ENCODE assay signal across 8 cellular contexts in genomic region chr18:55588876-55589595, GRCh38. TPM values are rescaled to one million over a fixed set of nuclear protein-coding genes. Genes with fewer than 3 reads are reported as not detected.
DNase-seq lines count a peak whose midpoint lies in the region; ATAC-seq, FAIRE-seq and TF ChIP-seq lines count a peak whose summit lies in the region.

No MANE protein-coding gene starts in this region.

- peak overlapping the region; percentile 61; the same call in 1 of the 2 replicates for H4K5ac ChIP-seq in IMR-90 (ENCODE audit: low read depth, low read length)

- H3K9me1 ChIP-seq in IMR-90 (ENCODE audit: insufficient read depth, low read length), result no peaks in the 10 kb centered on the region

- no peaks in the 10 kb centered on the region for H3K9me3 ChIP-seq in CD4-positive, CD25-positive, alpha-beta regulatory T cell (ENCODE audit: control insufficient read depth in 2 of 2, low read length in 2 of 2)
- H3K9me3 ChIP-seq in IMR-90 (ENCODE audit: control insufficient read depth, insufficient read depth, low read length) (no peaks in the 10 kb centered on the region), adrenal gland (replicated peaks in 1 of 3) (no peaks in the 10 kb centered on the region), iPS-20b (ENCODE audit: insufficient read depth, low read depth, low read length) (no peaks in the 10 kb centered on the region)

- peak overlapping the region; percentile 26 for H3K14ac ChIP-seq in IMR-90 (replicated peaks; ENCODE audit: low read depth, low read length)

- ATAC-seq in CD4-positive, CD25-positive, alpha-beta regulatory T cell (ENCODE audit: low read depth in 2 of 2), result no peak
- ATAC-seq in IMR-90 (ENCODE audit: low read depth), result no peak
- ATAC-seq in stimulated activated naive B cell treated with anti-CD40 and anti-IgM and Interleukin-4, amounts not matched to agents 10 μg/mL and 1 μg/mL and 100 μg/mL, for 72 hours (replicated peaks), result no peak
- no peak for ATAC-seq in left lobe of liver
- ATAC-seq in HG02763 (IDR thresholded peaks at IDR 0.05; ENCODE audit: unreplicated experiment), result no peak

- peak overlapping the region; percentile 19; the same call in 1 of the 2 replicates for H3K4ac ChIP-seq in IMR-90 (ENCODE audit: low read depth, low read length)

- no peak for TF ChIP-seq CTCF in IMR-90 (conservative IDR thresholded peaks at IDR 0.05; ENCODE audit: low read depth, low read length)
- no peak for TF ChIP-seq CTCF in adrenal gland (IDR thresholded peaks at IDR 0.05)

- H4K91ac ChIP-seq in IMR-90 (ENCODE audit: insufficient read depth, low read depth, low read length), result peak overlapping the region; percentile 74; the same call in 1 of the 2 replicates

- dilution Hi-C loops in IMR-90 (cut with HindIII; ENCODE audit: low sequenced_read_pairs, unreplicated experiment), result no loop called here

- no peaks in the 10 kb centered on the region for H4K20me1 ChIP-seq in IMR-90 (ENCODE audit: insufficient read depth, low read length)

- no peaks in the 10 kb centered on the region for H3K36me3 Mint-ChIP-seq in CD4-positive, CD25-positive, alpha-beta regulatory T cell
- H3K36me3 Mint-ChIP-seq in stimulated activated naive B cell treated with anti-CD40 and anti-IgM and Interleukin-4, amounts not matched to agents 10 μg/mL and 1 μg/mL and 100 μg/mL, for 72 hours, result peaks cover 4% of the 10 kb centered on the region in 2 donors

- H3K4me3 ChIP-seq in CD4-positive, CD25-positive, alpha-beta regulatory T cell (ENCODE audit: low read depth, low read length), result peak overlapping the region; percentile 43
- peak overlapping the region; percentile 78 for H3K4me3 ChIP-seq in IMR-90 (ENCODE audit: insufficient read depth, low read depth, low read length)
- peak overlapping the region in 3 of 4 donors; percentile 13 to 85 (median 37) for H3K4me3 ChIP-seq in adrenal gland
- peak overlapping the region; percentile 100 for H3K4me3 ChIP-seq in iPS-20b (ENCODE audit: low read length)

- H3K4me1 Mint-ChIP-seq in CD4-positive, CD25-positive, alpha-beta regulatory T cell, result peaks cover 5 to 30% (median 9%) of the 10 kb centered on the region in 4 donors
- peaks cover 9 to 33% of the 10 kb centered on the region in 2 donors for H3K4me1 Mint-ChIP-seq in stimulated activated naive B cell treated with anti-CD40 and anti-IgM and Interleukin-4, amounts not matched to agents 10 μg/mL and 1 μg/mL and 100 μg/mL, for 72 hours

- peak overlapping the region; percentile 27; the same call in 1 of the 2 replicates for H2BK120ac ChIP-seq in IMR-90 (ENCODE audit: low read depth, low read length)

- peak in 1 of 3 donors; percentile 7 for DNase-seq in CD4-positive, CD25-positive, alpha-beta regulatory T cell
- peak; percentile 19 for DNase-seq in IMR-90
- no peak for DNase-seq in adrenal gland
- DNase-seq in stimulated activated naive B cell treated with anti-CD40 and anti-IgM and Interleukin-4, amounts not matched to agents 10 μg/mL and 1 μg/mL and 100 μg/mL, for 72 hours, result no peak
- DNase-seq in RCC 7860 (ENCODE audit: low spot score), result no peak
- DNase-seq in left lobe of liver (ENCODE audit: low spot score), result no peak

- H2BK20ac ChIP-seq in IMR-90 (ENCODE audit: low read depth, low read length), result peak overlapping the region; percentile 28; the same call in 1 of the 2 replicates

- peak overlapping the region in 3 of 4 donors; percentile 71 to 82 (median 78) for H3K4me3 Mint-ChIP-seq in CD4-positive, CD25-positive, alpha-beta regulatory T cell
- peak overlapping the region; percentile 82 to 90 for H3K4me3 Mint-ChIP-seq in stimulated activated naive B cell treated with anti-CD40 and anti-IgM and Interleukin-4, amounts not matched to agents 10 μg/mL and 1 μg/mL and 100 μg/mL, for 72 hours

- WGBS in IMR-90 (ENCODE audit: extremely low coverage in 2 of 2, insufficient read length in 1 of 2), 2 experiments, result no CpG with 5 or more reads among the region's 12 CpGs
- 2 to 4% (median 2%) methylated on average over 12 of the region's 12 CpGs for WGBS in adrenal gland, 4 donors

- no peak overlapping the region for H2AK5ac ChIP-seq in IMR-90 (ENCODE audit: low read depth, low read length)

- in situ Hi-C loops in IMR-90 (cut with MboI; ENCODE audit: low sequenced_read_pairs), result loop anchor here (5.0 to 10.0 kb wide), 2 partner anchors 172 to 354 kb away; no protein-coding TSS in a partner anchor

- H3K23ac ChIP-seq in IMR-90 (ENCODE audit: low read depth, low read length), result peak overlapping the region; percentile 65

- POLR2A ChIA-PET in IMR-90 (lab: Charles Lee; ENCODE audit: unreplicated experiment), result interaction anchor here (0.7 kb wide), 1 partner anchor 8 kb away, joined by 3 read pairs; no protein-coding TSS in a partner anchor

- peak overlapping the region; percentile 29; the same call in 1 of the 3 replicates for H2BK15ac ChIP-seq in IMR-90 (ENCODE audit: low read depth, low read length)

- no peak for FAIRE-seq in RCC 7860 (lab: Jason Lieb, UNC)

- H2AFZ ChIP-seq in IMR-90 (replicated peaks; ENCODE audit: low read length, poor library complexity), result no peak overlapping the region

- H3K36me3 ChIP-seq in CD4-positive, CD25-positive, alpha-beta regulatory T cell (ENCODE audit: control insufficient read depth, insufficient read depth, low read length), result no peaks in the 10 kb centered on the region
- H3K36me3 ChIP-seq in IMR-90 (ENCODE audit: control insufficient read depth, insufficient read depth, low read length), result no peaks in the 10 kb centered on the region
- H3K36me3 ChIP-seq in adrenal gland (replicated peaks in 1 of 2), result no peaks in the 10 kb centered on the region
- peaks cover 21% of the 10 kb centered on the region for H3K36me3 ChIP-seq in iPS-20b (ENCODE audit: insufficient read depth, low read depth, low read length)

- no TSS peak for BruUV-seq in IMR-90 (replicated peaks; lab: Mats Ljungman, UMichigan)

- intact Hi-C loops in IMR-90 (cut with micrococcal nuclease), result loop anchor here (1.0 to 10.0 kb wide), 11 partner anchors 87 to 987 kb away; no protein-coding TSS in a partner anchor
- intact Hi-C loops in adrenal gland (cut with DNase I), result loop anchor here in 1 of 2 donors (5.0 to 10.0 kb wide), 2 partner anchors 252 to 354 kb away; no protein-coding TSS in a partner anchor

- H2AK9ac ChIP-seq in IMR-90 (replicated peaks; ENCODE audit: low read depth, low read length, poor library complexity), result no peak overlapping the region

- H3K9me3 Mint-ChIP-seq in CD4-positive, CD25-positive, alpha-beta regulatory T cell, result peaks cover 0 to 7% (median under 1%) of the 10 kb centered on the region in 7 donors
- H3K9me3 Mint-ChIP-seq in stimulated activated naive B cell treated with anti-CD40 and anti-IgM and Interleukin-4, amounts not matched to agents 10 μg/mL and 1 μg/mL and 100 μg/mL, for 72 hours, result no peaks in the 10 kb centered on the region

- peak overlapping the region in 1 of 2 experiments; percentile 14; a peak in 3 of 4 replicates for H4K8ac ChIP-seq in IMR-90 (ENCODE audit: low read depth in 2 of 2, low read length in 2 of 2)

- H3K56ac ChIP-seq in IMR-90 (ENCODE audit: extremely low read depth, insufficient read depth, low read length), result peak overlapping the region; percentile 90

- no peak for TF ChIP-seq RAD21 in IMR-90 (IDR thresholded peaks at IDR 0.05; ENCODE audit: low read length)

- H3K9ac ChIP-seq in IMR-90 (ENCODE audit: low read depth, low read length) (peak overlapping the region; percentile 97), iPS-20b (ENCODE audit: low read depth, low read length) (peak overlapping the region; percentile 98)

- H3K4me2 ChIP-seq in IMR-90 (ENCODE audit: low read depth, low read length), result peak overlapping the region; percentile 90

- peak overlapping the region; percentile 93 for H2BK5ac ChIP-seq in IMR-90 (ENCODE audit: low read depth, low read length, poor library complexity, severe bottlenecking)

- peak overlapping the region in 1 of 3 donors; percentile 89 for H3K27ac Mint-ChIP-seq in CD4-positive, CD25-positive, alpha-beta regulatory T cell
- H3K27ac Mint-ChIP-seq in stimulated activated naive B cell treated with anti-CD40 and anti-IgM and Interleukin-4, amounts not matched to agents 10 μg/mL and 1 μg/mL and 100 μg/mL, for 72 hours, result peak overlapping the region; percentile 93

- H3K27me3 Mint-ChIP-seq in CD4-positive, CD25-positive, alpha-beta regulatory T cell, result peaks cover 48% of the 10 kb centered on the region
- H3K27me3 Mint-ChIP-seq in stimulated activated naive B cell treated with anti-CD40 and anti-IgM and Interleukin-4, amounts not matched to agents 10 μg/mL and 1 μg/mL and 100 μg/mL, for 72 hours, result no peaks in the 10 kb centered on the region

- H3K27me3 ChIP-seq in CD4-positive, CD25-positive, alpha-beta regulatory T cell (ENCODE audit: control insufficient read depth, insufficient read depth, low read length), result peaks cover 30% of the 10 kb centered on the region
- H3K27me3 ChIP-seq in IMR-90 (ENCODE audit: control insufficient read depth, insufficient read depth, low read length), result no peaks in the 10 kb centered on the region
- no peaks in the 10 kb centered on the region for H3K27me3 ChIP-seq in adrenal gland
- no peaks in the 10 kb centered on the region for H3K27me3 ChIP-seq in iPS-20b (ENCODE audit: insufficient read depth, low read length)

- TF ChIP-seq POLR2A in IMR-90 (IDR thresholded peaks at IDR 0.05; ENCODE audit: low read depth, low read length), result no peak
- TF ChIP-seq POLR2A in adrenal gland (IDR thresholded peaks at IDR 0.05), result no peak

- H3K27ac ChIP-seq in CD4-positive, CD25-positive, alpha-beta regulatory T cell (ENCODE audit: insufficient read depth, low read length, poor library complexity, severe bottlenecking), result no peak overlapping the region
- H3K27ac ChIP-seq in IMR-90 (ENCODE audit: insufficient read depth, low read length) (peak overlapping the region; percentile 76), adrenal gland (peak overlapping the region; percentile 23 to 90 (median 78)), iPS-20b (ENCODE audit: low read length) (peak overlapping the region; percentile 99)

- H3K18ac ChIP-seq in IMR-90 (ENCODE audit: low read depth, low read length), result peak overlapping the region; percentile 76

- H3K4me1 ChIP-seq in CD4-positive, CD25-positive, alpha-beta regulatory T cell (ENCODE audit: control insufficient read depth, insufficient read depth, low read length, poor library complexity, severe bottlenecking), result peaks cover 5% of the 10 kb centered on the region
- H3K4me1 ChIP-seq in IMR-90 (ENCODE audit: control insufficient read depth, insufficient read depth, low read length), result peaks cover 3% of the 10 kb centered on the region
- H3K4me1 ChIP-seq in adrenal gland (replicated peaks in 1 of 2), result peaks cover 0 to 10% of the 10 kb centered on the region in 2 donors
- peaks cover 24% of the 10 kb centered on the region; the same call in 1 of the 2 replicates for H3K4me1 ChIP-seq in iPS-20b (ENCODE audit: insufficient read depth, low read length)

- peaks cover 0 to 19% of the 10 kb centered on the region in 2 experiments; a peak in 2 of 4 replicates for H3K79me1 ChIP-seq in IMR-90 (ENCODE audit: low read depth in 1 of 2, low read length in 2 of 2)

- CTCF ChIA-PET in IMR-90 (lab: Yijun Ruan, JAX), result no interaction called here

RNA-seq across cellular contexts. Expression of gene TCF4, which starts 1.0 kb away (rescaled TPM):
- total RNA-seq in CD4-positive, CD25-positive, alpha-beta regulatory T cell, result 2.4 TPM
- 1 to 10 TPM in 1 of 4 donors, under 1 TPM in 3; 0.06 to 1.1 (median 0.75) TPM for polyA plus RNA-seq in CD4-positive, CD25-positive, alpha-beta regulatory T cell
- 83.9 and 87.1 TPM in 2 replicates for total RNA-seq in IMR-90 (2012; rRNA removed)
- polyA plus RNA-seq in IMR-90 (2012; rRNA removed), result 29.0 and 30.0 TPM in 2 replicates
- 9.9 and 15.3 TPM in 2 replicates for polyA plus RNA-seq in IMR-90 (2012; cell fraction: cytosol; rRNA removed)
- 22.4 and 46.6 TPM in 2 replicates for polyA plus RNA-seq in IMR-90 (2012; cell fraction: nucleus; rRNA removed; ENCODE audit: low replicate concordance)
- total RNA-seq in adrenal gland, result 100 to 1,000 TPM in 7 of 8 donors, 10 to 100 TPM in 1; 53.5 to 196 (median 142) TPM
- 10 to 100 TPM; 21.9 to 40.0 (median 38.5) TPM for polyA plus RNA-seq in adrenal gland
- 8.7 TPM for total RNA-seq in left lobe of liver

Comparison
In these comparisons a context has a peak if more than half of its experiments do, and no peak if none do; other contexts are left out.
1. H3K4me3 ChIP-seq: peak in every context shown above with its lines; median percentile 100 in iPS-20b; 78 in IMR-90; 43 in CD4-positive, CD25-positive, alpha-beta regulatory T cell; 37 in adrenal gland.